11 cellular contexts compared by ENCODE assay signal in genomic region chr10:124416733-124417132, GRCh38. TPM values are rescaled to one million over a fixed set of nuclear protein-coding genes. Genes with fewer than 3 reads are reported as not detected.
DNase-seq lines count a peak whose midpoint lies in the region; ATAC-seq and TF ChIP-seq lines count a peak whose summit lies in the region.
"Had no signal": no experiment of that assay in that cellular context is flagged by ENCODE, and none has a peak within 500 bp of the region (broad histone marks: within the 10 kb centered on the region; RNA-seq: fewer than 3 reads in every experiment).

No MANE protein-coding gene starts in this region.

- no peak for TF ChIP-seq CTCF in esophagus squamous epithelium (IDR thresholded peaks at IDR 0.05)
- TF ChIP-seq CTCF in neural crest cell (conservative IDR thresholded peaks at IDR 0.05) = no peak
- TF ChIP-seq CTCF in WERI-Rb-1 (IDR thresholded peaks at IDR 0.05; ENCODE audit: low read depth, low read length) = no peak

- no peaks in the 10 kb centered on the region for H3K9me3 Mint-ChIP-seq in CD4-positive, alpha-beta memory T cell
- no peaks in the 10 kb centered on the region for H3K9me3 Mint-ChIP-seq in neural crest cell

- intact Hi-C loops in CD4-positive, alpha-beta memory T cell (cut with micrococcal nuclease) = loop anchor here (10.0 kb wide), 1 partner anchor 498 kb away; no protein-coding TSS in a partner anchor
- intact Hi-C loops in esophagus squamous epithelium (cut with DNase I) = no loop called here

- H3K4me3 ChIP-seq in CD4-positive, alpha-beta memory T cell (ENCODE audit: low read length in 2 of 2) = no peak overlapping the region
- H3K4me3 ChIP-seq in NT2/D1 (ENCODE audit: insufficient read length, low read depth) (peak overlapping the region; percentile 11), esophagus squamous epithelium (peak overlapping the region in 3 of 4 donors; percentile 69 to 99 (median 92)), WERI-Rb-1 (ENCODE audit: low read depth, low read length) (no peak overlapping the region)
- H3K4me3 ChIP-seq in effector memory CD4-positive, alpha-beta T cell (ENCODE audit: insufficient read depth, low read depth, low read length, poor library complexity, severe bottlenecking) = no peak overlapping the region

- POLR2A ChIA-PET in CD4-positive, alpha-beta memory T cell (lab: Charles Lee; ENCODE audit: partially characterized antibody) = interaction anchor here (2.7 kb wide), 1 partner anchor 44 kb away, joined by 24 read pairs; the partner anchor contains the start of gene LHPP

- H3K9me3 ChIP-seq in CD4-positive, alpha-beta memory T cell (ENCODE audit: control insufficient read depth in 1 of 2, low read length in 2 of 2) = no peaks in the 10 kb centered on the region
- H3K9me3 ChIP-seq in NT2/D1 (ENCODE audit: insufficient read depth, low read length) (no peaks in the 10 kb centered on the region), esophagus squamous epithelium (no peaks in the 10 kb centered on the region), WERI-Rb-1 (ENCODE audit: severe bottlenecking) (no peaks in the 10 kb centered on the region)
- no peaks in the 10 kb centered on the region for H3K9me3 ChIP-seq in effector memory CD4-positive, alpha-beta T cell (ENCODE audit: control insufficient read depth, low read length)

- H3K9ac ChIP-seq in NT2/D1 (ENCODE audit: insufficient read length, low read depth) = no peak overlapping the region

- no peaks in the 10 kb centered on the region for H3K36me3 ChIP-seq in CD4-positive, alpha-beta memory T cell (ENCODE audit: insufficient read depth, low read length)
- H3K36me3 ChIP-seq in NT2/D1 (ENCODE audit: insufficient read depth, insufficient read length, low read length) (peaks cover 30% of the 10 kb centered on the region), esophagus squamous epithelium (peaks cover 0 to 10% (median 0%) of the 10 kb centered on the region in 3 donors), WERI-Rb-1 (peaks cover 2% of the 10 kb centered on the region; the same call in 1 of the 2 replicates)
- no peaks in the 10 kb centered on the region for H3K36me3 ChIP-seq in effector memory CD4-positive, alpha-beta T cell (ENCODE audit: control insufficient read depth, insufficient read depth, low read length)

- peaks cover 6 to 36% (median 20%) of the 10 kb centered on the region in 4 donors for H3K4me1 Mint-ChIP-seq in CD4-positive, alpha-beta memory T cell
- peaks cover 24% of the 10 kb centered on the region for H3K4me1 Mint-ChIP-seq in neural crest cell

- WGBS in esophagus squamous epithelium, 2 donors = 44 to 51% methylated on average over 6 of the region's 6 CpGs

- CTCF ChIA-PET in CD4-positive, alpha-beta memory T cell (lab: Charles Lee; ENCODE audit: partially characterized antibody) = interaction anchor here (0.7 to 4.7 kb wide), 3 partner anchors 13 to 28 kb away, joined by 3 to 22 read pairs (median 3); no protein-coding TSS in a partner anchor

- TF ChIP-seq POLR2A in esophagus squamous epithelium (IDR thresholded peaks at IDR 0.05) = no peak

- no peaks in the 10 kb centered on the region for H3K27me3 Mint-ChIP-seq in CD4-positive, alpha-beta memory T cell
- H3K27me3 Mint-ChIP-seq in neural crest cell (ENCODE audit: low read depth) = peaks cover 21% of the 10 kb centered on the region

- no peak for DNase-seq in CD4-positive, alpha-beta memory T cell
- no peak for DNase-seq in NT2/D1 (ENCODE audit: low read depth, low spot score)
- DNase-seq in esophagus squamous epithelium (lab: John Stamatoyannopoulos, UW) = no peak
- DNase-seq in neural crest cell (ENCODE audit: low read depth, low spot score) = no peak
- DNase-seq in WERI-Rb-1 = no peak
- no peak for DNase-seq in effector memory CD4-positive, alpha-beta T cell
- DNase-seq in NCI-H748 (lab: John Stamatoyannopoulos, UW; ENCODE audit: unreplicated experiment) = no peak
- DNase-seq: activated CD4-positive, alpha-beta T cell treated with anti-CD3 and anti-CD28 coated beads, Interleukin-2, amount 50 U/mL, for 1 hour; DND-41 had no signal

- peaks cover 3 to 4% of the 10 kb centered on the region in 2 donors for H3K36me3 Mint-ChIP-seq in CD4-positive, alpha-beta memory T cell
- H3K36me3 Mint-ChIP-seq in neural crest cell (ENCODE audit: low read depth) = no peaks in the 10 kb centered on the region

- H3K4me1 ChIP-seq in CD4-positive, alpha-beta memory T cell (ENCODE audit: insufficient read depth, low read length) = peaks cover 13% of the 10 kb centered on the region
- no peaks in the 10 kb centered on the region for H3K4me1 ChIP-seq in NT2/D1 (ENCODE audit: insufficient read depth, insufficient read length)
- H3K4me1 ChIP-seq in esophagus squamous epithelium = peaks cover 14 to 67% (median 41%) of the 10 kb centered on the region in 3 donors
- H3K4me1 ChIP-seq in effector memory CD4-positive, alpha-beta T cell (ENCODE audit: control insufficient read depth, insufficient read depth, low read length, poor library complexity, severe bottlenecking) = peaks cover 8% of the 10 kb centered on the region

- H3K4me3 Mint-ChIP-seq in CD4-positive, alpha-beta memory T cell = peak overlapping the region in 6 of 8 donors; percentile 1 to 64 (median 42)
- peak overlapping the region; percentile 92 for H3K4me3 Mint-ChIP-seq in neural crest cell

- peak overlapping the region in 2 of 7 donors; percentile 35 to 43 for H3K27ac Mint-ChIP-seq in CD4-positive, alpha-beta memory T cell
- no peak overlapping the region for H3K27ac Mint-ChIP-seq in neural crest cell (ENCODE audit: unreplicated experiment)

- no peaks in the 10 kb centered on the region for H3K27me3 ChIP-seq in CD4-positive, alpha-beta memory T cell (ENCODE audit: insufficient read depth, low read length)
- H3K27me3 ChIP-seq in NT2/D1 (ENCODE audit: insufficient read depth, insufficient read length) (peaks cover 16% of the 10 kb centered on the region), esophagus squamous epithelium (peaks cover 0 to 3% (median 0%) of the 10 kb centered on the region in 4 donors), WERI-Rb-1 (ENCODE audit: insufficient read depth, low read depth, severe bottlenecking) (no peaks in the 10 kb centered on the region)
- H3K27me3 ChIP-seq in effector memory CD4-positive, alpha-beta T cell (replicated peaks; ENCODE audit: control insufficient read depth, insufficient read depth, low read length, poor library complexity, severe bottlenecking) = no peaks in the 10 kb centered on the region

- no peak for ATAC-seq in GM21360 (IDR thresholded peaks at IDR 0.05; ENCODE audit: unreplicated experiment)
- ATAC-seq: Panc1 had no signal

- H3K27ac ChIP-seq in CD4-positive, alpha-beta memory T cell (ENCODE audit: low read depth, low read length) = no peak overlapping the region
- H3K27ac ChIP-seq in esophagus squamous epithelium (peak overlapping the region in 3 of 4 donors; percentile 41 to 99 (median 92)), WERI-Rb-1 (no peak overlapping the region)
- H3K27ac ChIP-seq in effector memory CD4-positive, alpha-beta T cell (ENCODE audit: insufficient read depth, low read length, poor library complexity, severe bottlenecking) = no peak overlapping the region

RNA-seq across cellular contexts. Expression of gene OAT, which starts 2.0 kb away (rescaled TPM):
- 10 to 100 TPM; 34.8 to 39.3 TPM for total RNA-seq in CD4-positive, alpha-beta memory T cell
- polyA plus RNA-seq in CD4-positive, alpha-beta memory T cell = 10 to 100 TPM; 62.8 to 80.4 TPM
- total RNA-seq in esophagus squamous epithelium (100 to 1,000 TPM; 101 to 194 (median 131) TPM), neural crest cell (42.5 and 46.8 TPM in 2 replicates)

RNA-seq across cellular contexts. Expression of gene NKX1-2, which starts 33.1 kb away (rescaled TPM):
- total RNA-seq in CD4-positive, alpha-beta memory T cell = not detected
- polyA plus RNA-seq in CD4-positive, alpha-beta memory T cell = not detected
- total RNA-seq in esophagus squamous epithelium (1 to 10 TPM in 2 of 4 donors, under 1 TPM in 2; 0.59 to 2.3 (median 1.2) TPM), neural crest cell (not detected in 2 replicates)

RNA-seq across cellular contexts. Expression of gene LHPP, which starts 44.9 kb away (rescaled TPM):
- 10 to 100 TPM; 17.9 to 18.3 TPM for total RNA-seq in CD4-positive, alpha-beta memory T cell
- polyA plus RNA-seq in CD4-positive, alpha-beta memory T cell = 10 to 100 TPM; 20.1 to 22.4 TPM
- total RNA-seq in esophagus squamous epithelium = 10 to 100 TPM; 13.9 to 41.1 (median 24.3) TPM
- 8.0 and 8.8 TPM in 2 replicates for total RNA-seq in neural crest cell

Comparison
In these comparisons a context has a peak if more than half of its experiments do, and no peak if none do; other contexts are left out.
1. H3K27ac ChIP-seq: peak in esophagus squamous epithelium (3 of 4); none in CD4-positive, alpha-beta memory T cell (single experiment), WERI-Rb-1 (single experiment) and effector memory CD4-positive, alpha-beta T cell (single experiment).
2. H3K4me3 ChIP-seq: peak in NT2/D1 (single experiment) and esophagus squamous epithelium (3 of 4); none in CD4-positive, alpha-beta memory T cell (0 of 2), WERI-Rb-1 (single experiment) and effector memory CD4-positive, alpha-beta T cell (single experiment).